8 cellular contexts compared by ENCODE assay signal in the genomic region with DNA sequence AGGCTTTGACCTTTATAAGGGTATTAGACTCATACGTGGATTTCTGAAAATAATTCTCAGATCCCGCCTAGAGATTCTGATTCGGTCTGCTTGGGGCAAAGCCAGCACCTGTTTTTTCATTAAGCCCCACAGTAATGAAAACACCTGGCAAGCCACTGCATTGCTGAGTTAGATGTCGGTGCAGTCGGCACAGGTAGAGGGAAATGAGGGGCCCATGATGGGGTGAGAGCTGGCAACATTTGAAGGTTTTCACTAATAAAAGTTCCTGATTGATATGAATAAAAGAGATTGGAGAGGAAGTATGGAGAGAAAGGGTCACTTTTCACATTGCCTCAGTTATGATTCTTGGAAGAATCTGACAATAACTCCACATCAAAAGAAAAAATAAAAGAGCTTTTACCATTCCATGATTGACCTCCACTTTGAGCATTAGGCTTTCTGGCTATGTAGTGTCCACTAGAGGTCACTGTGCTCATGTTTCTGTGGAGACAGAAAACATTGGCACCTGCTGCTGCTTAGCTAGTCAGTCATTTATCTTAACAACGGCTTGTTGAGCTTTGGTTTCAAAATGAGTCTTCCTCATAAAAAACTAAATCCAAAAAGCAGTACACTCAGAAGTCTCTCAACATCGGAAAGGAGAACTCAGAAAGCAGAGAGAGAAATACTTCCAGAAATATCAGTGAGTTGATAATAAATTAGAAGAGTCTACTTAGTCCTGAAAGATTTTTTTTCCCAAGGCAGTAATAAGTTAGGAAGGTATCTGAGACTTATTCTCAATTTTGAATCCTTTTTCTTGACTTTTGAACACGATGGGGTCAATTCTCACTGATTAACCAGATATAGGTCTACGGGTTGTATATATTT. TPM values are rescaled to one million over a fixed set of nuclear protein-coding genes. Genes with fewer than 3 reads are reported as not detected.
DNase-seq lines count a peak whose midpoint lies in the region; ATAC-seq and TF ChIP-seq lines count a peak whose summit lies in the region.

No MANE protein-coding gene starts in this region.

- intact Hi-C loops in tibial artery (cut with DNase I; ENCODE audit: low total_unique reads): no loop called here

- H3K9me2 ChIP-seq in MM.1S (replicated peaks; ENCODE audit: insufficient read depth, low read length): no peaks in the 10 kb centered on the region

- in situ Hi-C loops in GM13976 (cut with MboI; ENCODE audit: low sequenced_read_pairs, unreplicated experiment): no loop called here

- TF ChIP-seq CTCF in GM13976 (IDR thresholded peaks at IDR 0.05; ENCODE audit: borderline replicate concordance, control extremely low read depth, extremely low read depth, insufficient read depth, missing control alignments): peak; percentile 78
- peak; percentile 87 for TF ChIP-seq CTCF in MM.1S (IDR thresholded peaks at IDR 0.05; ENCODE audit: low read length)
- peak; percentile 79 for TF ChIP-seq CTCF in choroid plexus epithelial cell (conservative IDR thresholded peaks at IDR 0.05; ENCODE audit: low read depth, low read length)
- TF ChIP-seq CTCF in tibial artery (IDR thresholded peaks at IDR 0.05): peak; percentile 52 to 73

- DNase-seq in Ammon's horn (ENCODE audit: low spot score): peak; percentile 90
- DNase-seq in GM13976 (ENCODE audit: low spot score): peak; percentile 73
- peak; percentile 88 for DNase-seq in MM.1S
- DNase-seq in RPMI8226: peak; percentile 80
- peak; percentile 85 for DNase-seq in choroid plexus epithelial cell (ENCODE audit: low read depth)
- no peak for DNase-seq in left lobe of liver (ENCODE audit: low spot score)
- DNase-seq in tibial artery: peak in 1 of 2 donors; percentile 32

- H3K79me2 ChIP-seq in MM.1S (ENCODE audit: low read length): no peaks in the 10 kb centered on the region

- H3K27ac ChIP-seq in MM.1S (ENCODE audit: low read length) (peak overlapping the region; percentile 20; the same call in 1 of the 2 replicates), tibial artery (no peak overlapping the region)

- peak overlapping the region; percentile 52 for H3K4me2 ChIP-seq in MM.1S (ENCODE audit: low read depth, low read length)

- H3K9ac ChIP-seq in MM.1S (ENCODE audit: low read length): no peak overlapping the region

- no peak overlapping the region for H3K4me3 ChIP-seq in MM.1S (ENCODE audit: low read length)
- H3K4me3 ChIP-seq in choroid plexus epithelial cell (ENCODE audit: low read depth, low read length): no peak overlapping the region
- H3K4me3 ChIP-seq in tibial artery: no peak overlapping the region

- H3F3A ChIP-seq in MM.1S (ENCODE audit: insufficient read depth, low read length): no peaks in the 10 kb centered on the region

- peak overlapping the region; percentile 55 for H2AFZ ChIP-seq in MM.1S (ENCODE audit: low read length)

- ATAC-seq in HG02610 (IDR thresholded peaks at IDR 0.05; ENCODE audit: unreplicated experiment): peak; percentile 94
- ATAC-seq in left lobe of liver: peak; percentile 100

- no peaks in the 10 kb centered on the region for H3K27me3 ChIP-seq in MM.1S (replicated peaks; ENCODE audit: insufficient read depth, low read length)
- no peaks in the 10 kb centered on the region for H3K27me3 ChIP-seq in tibial artery

- no peaks in the 10 kb centered on the region for H4K20me1 ChIP-seq in MM.1S (ENCODE audit: insufficient read depth, low read length)

- H3K9me3 ChIP-seq in MM.1S (replicated peaks; ENCODE audit: insufficient read depth, low read length) (no peaks in the 10 kb centered on the region), tibial artery (no peaks in the 10 kb centered on the region)

- peaks cover 5% of the 10 kb centered on the region; the same call in 1 of the 2 replicates for H3K4me1 ChIP-seq in MM.1S (ENCODE audit: low read length)
- H3K4me1 ChIP-seq in tibial artery: no peaks in the 10 kb centered on the region

- H3K36me3 ChIP-seq in MM.1S (replicated peaks; ENCODE audit: insufficient read depth, low read length): no peaks in the 10 kb centered on the region
- H3K36me3 ChIP-seq in tibial artery: no peaks in the 10 kb centered on the region

RNA-seq across cellular contexts. Expression of a gene that starts 53.3 kb away (rescaled TPM):
- 0.25 TPM for total RNA-seq in left lobe of liver
